ENCODE assay signal across 8 cellular contexts in the genomic region with DNA sequence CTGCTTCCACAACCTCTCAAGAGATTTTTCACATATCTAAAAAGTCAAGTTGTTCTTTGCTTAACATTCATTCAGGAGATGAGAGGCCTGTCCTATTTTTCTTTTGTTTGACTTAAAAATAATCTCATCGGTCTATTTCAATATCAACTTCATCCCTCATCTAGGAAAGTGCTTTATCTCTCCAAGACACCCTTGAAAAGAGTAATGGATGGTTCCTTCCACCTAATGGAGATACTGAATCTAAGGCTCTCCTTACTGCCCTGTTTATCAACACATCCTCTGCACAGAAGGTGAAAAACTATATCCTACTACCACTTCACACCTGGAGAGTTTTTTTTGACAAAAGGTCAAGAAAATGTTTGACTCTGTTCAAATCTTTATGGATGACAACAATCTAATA. TPM values are rescaled to one million over a fixed set of nuclear protein-coding genes. Genes with fewer than 3 reads are reported as not detected.
DNase-seq lines count a peak whose midpoint lies in the region; ATAC-seq, FAIRE-seq and TF ChIP-seq lines count a peak whose summit lies in the region.

No MANE protein-coding gene starts in this region.

- intact Hi-C loops in activated CD4-positive, alpha-beta T cell treated with anti-CD3 and anti-CD28 coated beads, Interleukin-2, amount 10 ng/mL, durations not matched to agents 24 days and 14 days (cut with micrococcal nuclease): loop anchor here (2.0 to 10.0 kb wide), 4 partner anchors 35 to 463 kb away; no protein-coding TSS in a partner anchor
- intact Hi-C loops in activated CD8-positive, alpha-beta T cell treated with anti-CD3 and anti-CD28 coated beads for 36 hours (cut with micrococcal nuclease): loop anchor here (2.0 to 5.0 kb wide), 3 partner anchors 35 to 70 kb away; no protein-coding TSS in a partner anchor

- TF ChIP-seq EP300 in suprapubic skin (IDR thresholded peaks at IDR 0.05): no peak

- peaks cover 35% of the 10 kb centered on the region for H3K36me3 Mint-ChIP-seq in activated CD4-positive, alpha-beta T cell treated with anti-CD3 and anti-CD28 coated beads, Interleukin-2, amount 10 ng/mL, durations not matched to agents 24 days and 14 days (ENCODE audit: low read depth)
- peaks cover 50% of the 10 kb centered on the region for H3K36me3 Mint-ChIP-seq in activated CD8-positive, alpha-beta T cell treated with anti-CD3 and anti-CD28 coated beads for 36 hours (ENCODE audit: low read depth)
- H3K36me3 Mint-ChIP-seq in immature natural killer cell: peaks cover 0 to 5% (median 4%) of the 10 kb centered on the region in 3 donors

- H3K36me3 ChIP-seq in suprapubic skin: no peaks in the 10 kb centered on the region

- no peaks in the 10 kb centered on the region for H3K9me3 Mint-ChIP-seq in activated CD4-positive, alpha-beta T cell treated with anti-CD3 and anti-CD28 coated beads, Interleukin-2, amount 10 ng/mL, durations not matched to agents 24 days and 14 days
- peaks cover 6% of the 10 kb centered on the region for H3K9me3 Mint-ChIP-seq in activated CD8-positive, alpha-beta T cell treated with anti-CD3 and anti-CD28 coated beads for 36 hours
- H3K9me3 Mint-ChIP-seq in immature natural killer cell: no peaks in the 10 kb centered on the region

- CTCF ChIA-PET in activated CD8-positive, alpha-beta T cell treated with anti-CD3 and anti-CD28 coated beads for 36 hours (lab: Charles Lee): interaction anchor here (3.3 to 7.1 kb wide), 4 partner anchors 8 to 97 kb away, joined by 33 to 67 read pairs (median 50); no protein-coding TSS in a partner anchor

- H3K4me1 Mint-ChIP-seq in activated CD4-positive, alpha-beta T cell treated with anti-CD3 and anti-CD28 coated beads, Interleukin-2, amount 10 ng/mL, durations not matched to agents 24 days and 14 days: peaks cover 55% of the 10 kb centered on the region
- peaks cover 58% of the 10 kb centered on the region for H3K4me1 Mint-ChIP-seq in activated CD8-positive, alpha-beta T cell treated with anti-CD3 and anti-CD28 coated beads for 36 hours (ENCODE audit: low read depth)
- H3K4me1 Mint-ChIP-seq in immature natural killer cell: peaks cover 74 to 87% of the 10 kb centered on the region in 2 donors

- 0% methylated on average over 1 of the region's 1 CpG for WGBS in suprapubic skin

- H3K4me1 ChIP-seq in suprapubic skin: peaks cover 64% of the 10 kb centered on the region

- peak overlapping the region; percentile 100 for H3K27ac ChIP-seq in suprapubic skin

- POLR2A ChIA-PET in activated CD8-positive, alpha-beta T cell treated with anti-CD3 and anti-CD28 coated beads for 36 hours (lab: Charles Lee): interaction anchor here (2.4 to 6.8 kb wide), 4 partner anchors 10 to 50 kb away, joined by 12 to 63 read pairs (median 47); partner anchors contain the start of gene HNRNPA3

- H3K27me3 ChIP-seq in suprapubic skin: no peaks in the 10 kb centered on the region

- ATAC-seq in activated CD8-positive, alpha-beta T cell treated with anti-CD3 and anti-CD28 coated beads for 36 hours: no peak
- no peak for ATAC-seq in HG02981 (IDR thresholded peaks at IDR 0.05; ENCODE audit: unreplicated experiment)

- no peaks in the 10 kb centered on the region for H3K27me3 Mint-ChIP-seq in activated CD4-positive, alpha-beta T cell treated with anti-CD3 and anti-CD28 coated beads, Interleukin-2, amount 10 ng/mL, durations not matched to agents 24 days and 14 days
- H3K27me3 Mint-ChIP-seq in activated CD8-positive, alpha-beta T cell treated with anti-CD3 and anti-CD28 coated beads for 36 hours: no peaks in the 10 kb centered on the region
- peaks cover 6 to 22% (median 14%) of the 10 kb centered on the region in 3 donors for H3K27me3 Mint-ChIP-seq in immature natural killer cell (ENCODE audit: low read depth in 3 of 3)

- no peak for DNase-seq in activated CD4-positive, alpha-beta T cell treated with anti-CD3 and anti-CD28 coated beads, Interleukin-2, amount 10 ng/mL, durations not matched to agents 24 days and 14 days
- no peak for DNase-seq in activated CD4-positive, alpha-beta T cell treated with anti-CD3 and anti-CD28 coated beads for 1 hour
- DNase-seq in activated CD8-positive, alpha-beta T cell treated with anti-CD3 and anti-CD28 coated beads for 36 hours: no peak
- DNase-seq in immature natural killer cell: no peak
- DNase-seq in suprapubic skin (ENCODE audit: low spot score in 2 of 2): no peak
- DNase-seq in frontal cortex (ENCODE audit: low spot score in 2 of 2): no peak
- no peak for DNase-seq in GF-D8 (lab: John Stamatoyannopoulos, UW)

- peak overlapping the region; percentile 92 for H3K27ac Mint-ChIP-seq in activated CD4-positive, alpha-beta T cell treated with anti-CD3 and anti-CD28 coated beads, Interleukin-2, amount 10 ng/mL, durations not matched to agents 24 days and 14 days
- H3K27ac Mint-ChIP-seq in activated CD8-positive, alpha-beta T cell treated with anti-CD3 and anti-CD28 coated beads for 36 hours: peak overlapping the region; percentile 96
- H3K27ac Mint-ChIP-seq in immature natural killer cell: peak overlapping the region; percentile 96 to 100 (median 98)

- TF ChIP-seq POLR2A in suprapubic skin (IDR thresholded peaks at IDR 0.05): no peak

- FAIRE-seq in frontal cortex (lab: Jason Lieb, UNC): no peak

- peak overlapping the region; percentile 89 for H3K4me3 Mint-ChIP-seq in activated CD4-positive, alpha-beta T cell treated with anti-CD3 and anti-CD28 coated beads, Interleukin-2, amount 10 ng/mL, durations not matched to agents 24 days and 14 days
- H3K4me3 Mint-ChIP-seq in activated CD8-positive, alpha-beta T cell treated with anti-CD3 and anti-CD28 coated beads for 36 hours: peak overlapping the region; percentile 90
- peak overlapping the region; percentile 93 to 99 (median 98) for H3K4me3 Mint-ChIP-seq in immature natural killer cell

- no peak for TF ChIP-seq CTCF in activated CD8-positive, alpha-beta T cell treated with anti-CD3 and anti-CD28 coated beads for 36 hours (IDR thresholded peaks at IDR 0.05)
- TF ChIP-seq CTCF in suprapubic skin (IDR thresholded peaks at IDR 0.05): no peak

- no peaks in the 10 kb centered on the region for H3K9me3 ChIP-seq in suprapubic skin

- peak overlapping the region; percentile 93 for H3K4me3 ChIP-seq in suprapubic skin

RNA-seq across cellular contexts. Expression of gene NFE2L2, which starts 2.4 kb away (rescaled TPM):
- 63.5 and 63.7 TPM in 2 replicates for total RNA-seq in activated CD4-positive, alpha-beta T cell treated with anti-CD3 and anti-CD28 coated beads, Interleukin-2, amount 10 ng/mL, durations not matched to agents 24 days and 14 days
- 10 to 100 TPM; 57.3 to 57.6 TPM for total RNA-seq in activated CD8-positive, alpha-beta T cell treated with anti-CD3 and anti-CD28 coated beads for 36 hours
- polyA plus RNA-seq in immature natural killer cell: 10 to 100 TPM; 36.9 to 50.2 (median 41.2) TPM
- total RNA-seq in suprapubic skin: 100 to 1,000 TPM; 130 to 180 (median 160) TPM
- total RNA-seq in frontal cortex: 8.6 TPM

RNA-seq across cellular contexts. Expression of gene HNRNPA3, which starts 49.5 kb away (rescaled TPM):
- 333 and 336 TPM in 2 replicates for total RNA-seq in activated CD4-positive, alpha-beta T cell treated with anti-CD3 and anti-CD28 coated beads, Interleukin-2, amount 10 ng/mL, durations not matched to agents 24 days and 14 days
- total RNA-seq in activated CD8-positive, alpha-beta T cell treated with anti-CD3 and anti-CD28 coated beads for 36 hours: 100 to 1,000 TPM; 292 to 308 TPM
- 10 to 100 TPM; 47.7 to 85.5 (median 49.7) TPM for polyA plus RNA-seq in immature natural killer cell
- 10 to 100 TPM; 37.8 to 99.9 (median 43.8) TPM for total RNA-seq in suprapubic skin
- 63.2 TPM for total RNA-seq in frontal cortex
